ENCODE assay signal across 1 cellular context in genomic region chr14:103921855-103922200, GRCh38.
TF ChIP-seq lines count a peak whose summit lies in the region.
"Not testable (repeated sequence)": the region's sequence is repeated elsewhere in the genome, so short reads cannot be mapped to it uniquely, and the experiment has no call there.

No MANE protein-coding gene starts in this region.

TF ChIP-seq in K562, 482 proteins besides CTCF, POLR2A, EP300 and RAD21:
- TF ChIP-seq EGR1 (conservative IDR thresholded peaks at IDR 0.05) (peak; percentile 40), ATF1 (tag; IDR thresholded peaks at IDR 0.05) (0 out of 2 replicates have a peak, but pooled peaks have one; percentile 31)
- TF ChIP-seq ATF1 (CRISPR knock-in tag; IDR thresholded peaks at IDR 0.05), result not testable (repeated sequence)
